ENCODE assay signal across 9 cellular contexts in genomic region chr3:175149675-175150074, GRCh38.
DNase-seq lines count a peak whose midpoint lies in the region; ATAC-seq and TF ChIP-seq lines count a peak whose summit lies in the region.
"Had no signal": no experiment of that assay in that cellular context is flagged by ENCODE, and none has a peak within 500 bp of the region (broad histone marks: within the 10 kb centered on the region; RNA-seq: fewer than 3 reads in every experiment).

No MANE protein-coding gene starts in this region.

- TF ChIP-seq POLR2A in body of pancreas (IDR thresholded peaks at IDR 0.05): no peak

- in situ Hi-C loops in GM13976 (cut with MboI; ENCODE audit: low sequenced_read_pairs, unreplicated experiment): no loop called here

- H3K4me3 ChIP-seq in body of pancreas: no peak overlapping the region
- no peak overlapping the region for H3K4me3 ChIP-seq in CD8-positive, alpha-beta T cell (ENCODE audit: low read depth, low read length)

- CTCF ChIA-PET in CD8-positive, alpha-beta T cell (lab: Charles Lee): no interaction called here

- 10 to 20% methylated on average over 4 of the region's 4 CpGs for WGBS in body of pancreas, 2 donors

- H3K36me3 ChIP-seq in body of pancreas (replicated peaks in 1 of 2; ENCODE audit: insufficient read depth in 1 of 2, low read depth in 2 of 2): no peaks in the 10 kb centered on the region
- H3K36me3 ChIP-seq in CD8-positive, alpha-beta T cell (ENCODE audit: insufficient read depth, low read length): no peaks in the 10 kb centered on the region

- H3K36me3 Mint-ChIP-seq in CD8-positive, alpha-beta T cell: no peaks in the 10 kb centered on the region
- no peaks in the 10 kb centered on the region for H3K36me3 Mint-ChIP-seq in activated T-cell treated with anti-CD3 and anti-CD28 coated beads, Interleukin-2, amount 50 U/mL, for 72 hours (ENCODE audit: insufficient read depth in 2 of 2)

- peaks cover 2% of the 10 kb centered on the region for H3K9me3 Mint-ChIP-seq in CD8-positive, alpha-beta T cell
- no peaks in the 10 kb centered on the region for H3K9me3 Mint-ChIP-seq in activated T-cell treated with anti-CD3 and anti-CD28 coated beads, Interleukin-2, amount 50 U/mL, for 72 hours

- TF ChIP-seq CTCF in body of pancreas (IDR thresholded peaks at IDR 0.05) (no peak), GM13976 (IDR thresholded peaks at IDR 0.05; ENCODE audit: borderline replicate concordance, control extremely low read depth, extremely low read depth, insufficient read depth, missing control alignments) (no peak)
- TF ChIP-seq CTCF in CD8-positive, alpha-beta T cell (IDR thresholded peaks at IDR 0.05): no peak

- H3K4me1 ChIP-seq in body of pancreas: peaks cover 7% of the 10 kb centered on the region
- no peaks in the 10 kb centered on the region for H3K4me1 ChIP-seq in CD8-positive, alpha-beta T cell (ENCODE audit: insufficient read depth, low read length)

- H3K27me3 ChIP-seq in body of pancreas: no peaks in the 10 kb centered on the region
- no peaks in the 10 kb centered on the region for H3K27me3 ChIP-seq in CD8-positive, alpha-beta T cell (ENCODE audit: insufficient read depth, low read length)

- peak; percentile 86 for ATAC-seq in HG02642 (IDR thresholded peaks at IDR 0.05; ENCODE audit: poor library complexity, unreplicated experiment)
- ATAC-seq in body of pancreas: peak; percentile 38
- ATAC-seq in CD8-positive, alpha-beta T cell: no peak
- ATAC-seq in activated T-cell treated with anti-CD3 and anti-CD28 coated beads, Interleukin-2, amount 50 U/mL, for 72 hours (replicated peaks in 1 of 2): no peak

- no peak overlapping the region for H3K27ac Mint-ChIP-seq in CD8-positive, alpha-beta T cell
- H3K27ac Mint-ChIP-seq in activated T-cell treated with anti-CD3 and anti-CD28 coated beads, Interleukin-2, amount 50 U/mL, for 72 hours: no peak overlapping the region

- H3K27ac ChIP-seq in body of pancreas: no peak overlapping the region
- no peak overlapping the region for H3K27ac ChIP-seq in CD8-positive, alpha-beta T cell (ENCODE audit: low read depth, low read length)

- H3K4me1 Mint-ChIP-seq in CD8-positive, alpha-beta T cell (ENCODE audit: low read depth): no peaks in the 10 kb centered on the region
- no peaks in the 10 kb centered on the region for H3K4me1 Mint-ChIP-seq in activated T-cell treated with anti-CD3 and anti-CD28 coated beads, Interleukin-2, amount 50 U/mL, for 72 hours (ENCODE audit: low read depth)

- DNase-seq in D341Med (ENCODE audit: low spot score): peak; percentile 19
- peak; percentile 100 for DNase-seq in NCI-H1436 treated with DMSO at 0.1 percent for 48 hours (lab: John Stamatoyannopoulos, UW)
- peak; percentile 43 to 76 (median 61) for DNase-seq in body of pancreas
- no peak for DNase-seq in CD8-positive, alpha-beta T cell
- DNase-seq in GM13976 (ENCODE audit: low spot score): no peak
- DNase-seq in posterior vena cava (ENCODE audit: low spot score): no peak
- no peak for DNase-seq in activated T-cell treated with anti-CD3 and anti-CD28 coated beads, Interleukin-2, amount 50 U/mL, for 72 hours
- DNase-seq: AML-193 had no signal

- no peaks in the 10 kb centered on the region for H3K27me3 Mint-ChIP-seq in CD8-positive, alpha-beta T cell (ENCODE audit: low read depth)
- H3K27me3 Mint-ChIP-seq in activated T-cell treated with anti-CD3 and anti-CD28 coated beads, Interleukin-2, amount 50 U/mL, for 72 hours (ENCODE audit: low read depth): no peaks in the 10 kb centered on the region

- POLR2A ChIA-PET in CD8-positive, alpha-beta T cell (lab: Charles Lee): no interaction called here

- intact Hi-C loops in body of pancreas (cut with DNase I): no loop called here
- intact Hi-C loops in CD8-positive, alpha-beta T cell (cut with DNase I, micrococcal nuclease): no loop called here
- intact Hi-C loops in posterior vena cava (cut with DNase I): no loop called here

- no peaks in the 10 kb centered on the region for H3K9me3 ChIP-seq in body of pancreas
- H3K9me3 ChIP-seq in CD8-positive, alpha-beta T cell (ENCODE audit: low read length): no peaks in the 10 kb centered on the region

- no peak overlapping the region for H3K4me3 Mint-ChIP-seq in CD8-positive, alpha-beta T cell
- no peak overlapping the region for H3K4me3 Mint-ChIP-seq in activated T-cell treated with anti-CD3 and anti-CD28 coated beads, Interleukin-2, amount 50 U/mL, for 72 hours

Comparison
In these comparisons a context has a peak if more than half of its experiments do, and no peak if none do; other contexts are left out.
1. DNase-seq: peak in D341Med (single experiment), NCI-H1436 treated with DMSO at 0.1 percent for 48 hours (single experiment) and body of pancreas (4 of 4); none in CD8-positive, alpha-beta T cell (0 of 7), GM13976 (single experiment), posterior vena cava (single experiment) and activated T-cell treated with anti-CD3 and anti-CD28 coated beads, Interleukin-2, amount 50 U/mL, for 72 hours (0 of 2).
2. ATAC-seq: peak in HG02642 (single experiment) and body of pancreas (single experiment); none in CD8-positive, alpha-beta T cell (single experiment) and activated T-cell treated with anti-CD3 and anti-CD28 coated beads, Interleukin-2, amount 50 U/mL, for 72 hours (0 of 2).